In genomic region chr12:120200364-120200817, GRCh38 we compare ENCODE assay signal across 8 cellular contexts. TPM values are rescaled to one million over a fixed set of nuclear protein-coding genes. Genes with fewer than 3 reads are reported as not detected.
A peak's percentile ranks its signal among the peaks of the same experiment; 100 is the strongest.
DNase-seq lines count a peak whose midpoint lies in the region; FAIRE-seq and TF ChIP-seq lines count a peak whose summit lies in the region.
"Not testable (repeated sequence)": the region's sequence is repeated elsewhere in the genome, so short reads cannot be mapped to it uniquely, and the experiment has no call there.

No MANE protein-coding gene starts in this region.

- not testable (repeated sequence) for H2AFZ ChIP-seq in astrocyte (ENCODE audit: low read depth, low read length); neuron (ENCODE audit: low read depth, low read length)

- not testable (repeated sequence) for H3K9me3 ChIP-seq in astrocyte (ENCODE audit: insufficient read depth, low read depth, low read length); neuron (ENCODE audit: low read length); stomach smooth muscle (ENCODE audit: control insufficient read depth in 2 of 2, low read length in 2 of 2)

- H3K27me3 ChIP-seq in astrocyte (ENCODE audit: insufficient read depth, low read length); layer of hippocampus (ENCODE audit: control insufficient read depth, insufficient read depth, low read length); neuron (ENCODE audit: insufficient read depth, low read length); stomach smooth muscle (ENCODE audit: control insufficient read depth in 1 of 2, insufficient read depth in 2 of 2, low read length in 2 of 2): not testable (repeated sequence)

- H3K27ac Mint-ChIP-seq in IgD-negative memory B cell (peak overlapping the region; percentile 95 to 98 (median 98)), astrocyte (ENCODE audit: unreplicated experiment) (peak overlapping the region; percentile 98)

- H3K36me3 ChIP-seq in astrocyte (ENCODE audit: insufficient read depth, low read length) (peaks cover 38% of the 10 kb centered on the region), neuron (ENCODE audit: insufficient read depth, low read length) (peaks cover 46% of the 10 kb centered on the region), stomach smooth muscle (ENCODE audit: control insufficient read depth in 2 of 2, insufficient read depth in 2 of 2, low read length in 2 of 2) (peaks cover 17 to 32% of the 10 kb centered on the region in 2 donors)

- peaks cover 44% of the 10 kb centered on the region for H4K20me1 ChIP-seq in astrocyte (ENCODE audit: insufficient read depth, low read length)

- not testable (repeated sequence) for H3K27me3 Mint-ChIP-seq in IgD-negative memory B cell; astrocyte (ENCODE audit: low read depth, unreplicated experiment)

- not testable (repeated sequence) for TF ChIP-seq CTCF in C4-2B (conservative IDR thresholded peaks at IDR 0.05); VCaP (conservative IDR thresholded peaks at IDR 0.05); astrocyte (IDR thresholded peaks at IDR 0.05; ENCODE audit: insufficient read depth, low read depth, low read length); epithelial cell of proximal tubule (conservative IDR thresholded peaks at IDR 0.05; ENCODE audit: low read depth, low read length)

- not testable (repeated sequence) for H3K36me3 Mint-ChIP-seq in IgD-negative memory B cell
- H3K36me3 Mint-ChIP-seq in astrocyte (ENCODE audit: low read depth, unreplicated experiment) = peaks cover 13% of the 10 kb centered on the region

- peak overlapping the region; percentile 100 for H3K27ac ChIP-seq in C4-2B
- peak overlapping the region; percentile 97 for H3K27ac ChIP-seq in VCaP
- peak overlapping the region; percentile 72 for H3K27ac ChIP-seq in astrocyte (ENCODE audit: low read depth, low read length)
- H3K27ac ChIP-seq in layer of hippocampus (ENCODE audit: low read depth, low read length) = peak overlapping the region; percentile 71
- peak overlapping the region; percentile 66 for H3K27ac ChIP-seq in stomach smooth muscle (ENCODE audit: low read length)

- H3K9me3 Mint-ChIP-seq in IgD-negative memory B cell; astrocyte (ENCODE audit: unreplicated experiment): not testable (repeated sequence)

- not testable (repeated sequence) for FAIRE-seq in astrocyte (lab: Jason Lieb, UNC)

- H3K4me3 ChIP-seq in astrocyte (ENCODE audit: insufficient read depth, low read depth, low read length) (peak overlapping the region; percentile 99), epithelial cell of proximal tubule (ENCODE audit: low read depth, low read length) (peak overlapping the region; percentile 69), neuron (ENCODE audit: low read length) (peak overlapping the region; percentile 97), stomach smooth muscle (ENCODE audit: low read length in 2 of 2) (peak overlapping the region; percentile 96 to 99)

- not testable (repeated sequence) for DNase-seq in astrocyte (ENCODE audit: low read depth); epithelial cell of proximal tubule (ENCODE audit: low read depth)

- H3K4me1 Mint-ChIP-seq in IgD-negative memory B cell (peaks cover 11 to 25% (median 21%) of the 10 kb centered on the region in 3 donors), astrocyte (ENCODE audit: low read depth, unreplicated experiment) (peaks cover 26% of the 10 kb centered on the region)

- H3K4me2 ChIP-seq in astrocyte (ENCODE audit: low read length) = peak overlapping the region; percentile 94

- H3K4me1 ChIP-seq in astrocyte (ENCODE audit: insufficient read depth, low read length) (peaks cover 29% of the 10 kb centered on the region), neuron (ENCODE audit: insufficient read depth, low read length) (peaks cover 23% of the 10 kb centered on the region), stomach smooth muscle (ENCODE audit: control insufficient read depth, insufficient read depth, low read length) (peaks cover 20% of the 10 kb centered on the region)

- H3K9ac ChIP-seq in astrocyte (ENCODE audit: low read length) = peak overlapping the region; percentile 98
- peak overlapping the region; percentile 90 to 99 for H3K9ac ChIP-seq in stomach smooth muscle (ENCODE audit: low read length in 2 of 2)

- H3K4me3 Mint-ChIP-seq in IgD-negative memory B cell (peak overlapping the region; percentile 95 to 99 (median 96)), astrocyte (ENCODE audit: unreplicated experiment) (peak overlapping the region; percentile 98)

- peaks cover 46% of the 10 kb centered on the region for H3K79me2 ChIP-seq in astrocyte (ENCODE audit: insufficient read depth, low read length)

RNA-seq across cellular contexts. Expression of gene RPLP0, which starts 0.5 kb away (rescaled TPM):
- 2,020 TPM for polyA plus RNA-seq in IgD-negative memory B cell
- total RNA-seq in astrocyte = 1,543 and 1,660 TPM in 2 replicates
- total RNA-seq in epithelial cell of proximal tubule = 3,816 and 4,725 TPM in 2 replicates

RNA-seq across cellular contexts. Expression of gene GCN1, which starts 5.9 kb away (rescaled TPM):
- polyA plus RNA-seq in IgD-negative memory B cell = 18.4 TPM
- total RNA-seq in astrocyte = 95.5 and 123 TPM in 2 replicates
- total RNA-seq in epithelial cell of proximal tubule = 73.9 and 79.2 TPM in 2 replicates
